1 cellular context compared by ENCODE assay signal in the genomic region with DNA sequence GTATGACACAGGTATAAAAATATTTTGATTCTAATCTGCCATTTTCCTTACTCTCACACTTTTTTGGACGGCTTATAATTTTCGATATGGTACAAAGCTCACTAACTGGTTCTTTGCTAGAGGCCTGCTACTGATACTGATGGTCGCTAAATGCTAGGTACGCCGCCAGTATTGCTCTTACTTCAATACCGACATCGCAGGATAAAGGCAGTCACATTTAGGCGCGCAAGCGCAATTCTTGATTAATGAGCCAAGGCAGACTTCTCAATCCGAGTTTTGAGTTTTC.
TF ChIP-seq lines count a peak whose summit lies in the region.

No MANE protein-coding gene starts in this region.

TF ChIP-seq in K562, 482 proteins besides CTCF, POLR2A, EP300 and RAD21 (continued from another document):
- TF ChIP-seq, protein P1, sequence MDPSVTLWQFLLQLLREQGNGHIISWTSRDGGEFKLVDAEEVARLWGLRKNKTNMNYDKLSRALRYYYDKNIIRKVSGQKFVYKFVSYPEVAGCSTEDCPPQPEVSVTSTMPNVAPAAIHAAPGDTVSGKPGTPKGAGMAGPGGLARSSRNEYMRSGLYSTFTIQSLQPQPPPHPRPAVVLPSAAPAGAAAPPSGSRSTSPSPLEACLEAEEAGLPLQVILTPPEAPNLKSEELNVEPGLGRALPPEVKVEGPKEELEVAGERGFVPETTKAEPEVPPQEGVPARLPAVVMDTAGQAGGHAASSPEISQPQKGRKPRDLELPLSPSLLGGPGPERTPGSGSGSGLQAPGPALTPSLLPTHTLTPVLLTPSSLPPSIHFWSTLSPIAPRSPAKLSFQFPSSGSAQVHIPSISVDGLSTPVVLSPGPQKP (CRISPR knock-in tag; IDR thresholded peaks at IDR 0.05) = no peak
- TF ChIP-seq FOSL1 (tag; conservative IDR thresholded peaks at IDR 0.05) = no peak
- TF ChIP-seq HMG20B (CRISPR knock-in tag; IDR thresholded peaks at IDR 0.05) = no peak
- TF ChIP-seq ARNT (IDR thresholded peaks at IDR 0.05) = 0 out of 4 replicates have a peak, but pooled peaks of 1 of the 2 experiments have one; percentile 63
- TF ChIP-seq TEAD4 (IDR thresholded peaks at IDR 0.05; ENCODE audit: low read length) = 0 out of 2 replicates have a peak, but pooled peaks have one; percentile 22
- TF ChIP-seq TEAD4 (CRISPR knock-in tag; IDR thresholded peaks at IDR 0.05; ENCODE audit: borderline replicate concordance) = no peak
- TF ChIP-seq, protein P2, sequence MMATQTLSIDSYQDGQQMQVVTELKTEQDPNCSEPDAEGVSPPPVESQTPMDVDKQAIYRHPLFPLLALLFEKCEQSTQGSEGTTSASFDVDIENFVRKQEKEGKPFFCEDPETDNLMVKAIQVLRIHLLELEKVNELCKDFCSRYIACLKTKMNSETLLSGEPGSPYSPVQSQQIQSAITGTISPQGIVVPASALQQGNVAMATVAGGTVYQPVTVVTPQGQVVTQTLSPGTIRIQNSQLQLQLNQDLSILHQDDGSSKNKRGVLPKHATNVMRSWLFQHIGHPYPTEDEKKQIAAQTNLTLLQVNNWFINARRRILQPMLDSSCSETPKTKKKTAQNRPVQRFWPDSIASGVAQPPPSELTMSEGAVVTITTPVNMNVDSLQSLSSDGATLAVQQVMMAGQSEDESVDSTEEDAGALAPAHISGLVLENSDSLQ (IDR thresholded peaks at IDR 0.05) = 0 out of 2 replicates have a peak, but pooled peaks have one; percentile 14
- no peak for TF ChIP-seq ZFP30 (CRISPR knock-in tag; IDR thresholded peaks at IDR 0.05; ENCODE audit: borderline replicate concordance)
- TF ChIP-seq NEUROD1 (IDR thresholded peaks at IDR 0.05; ENCODE audit: borderline replicate concordance, low read depth, low read length, partially characterized antibody) = peak; percentile 3
- no peak for TF ChIP-seq ETS2 (tag; IDR thresholded peaks at IDR 0.05; ENCODE audit: borderline replicate concordance, poor library complexity, severe bottlenecking)
- TF ChIP-seq SMARCA5 (IDR thresholded peaks at IDR 0.05) = no peak
- no peak for TF ChIP-seq SRF (CRISPR knock-in tag; IDR thresholded peaks at IDR 0.05)
- TF ChIP-seq, protein P3, sequence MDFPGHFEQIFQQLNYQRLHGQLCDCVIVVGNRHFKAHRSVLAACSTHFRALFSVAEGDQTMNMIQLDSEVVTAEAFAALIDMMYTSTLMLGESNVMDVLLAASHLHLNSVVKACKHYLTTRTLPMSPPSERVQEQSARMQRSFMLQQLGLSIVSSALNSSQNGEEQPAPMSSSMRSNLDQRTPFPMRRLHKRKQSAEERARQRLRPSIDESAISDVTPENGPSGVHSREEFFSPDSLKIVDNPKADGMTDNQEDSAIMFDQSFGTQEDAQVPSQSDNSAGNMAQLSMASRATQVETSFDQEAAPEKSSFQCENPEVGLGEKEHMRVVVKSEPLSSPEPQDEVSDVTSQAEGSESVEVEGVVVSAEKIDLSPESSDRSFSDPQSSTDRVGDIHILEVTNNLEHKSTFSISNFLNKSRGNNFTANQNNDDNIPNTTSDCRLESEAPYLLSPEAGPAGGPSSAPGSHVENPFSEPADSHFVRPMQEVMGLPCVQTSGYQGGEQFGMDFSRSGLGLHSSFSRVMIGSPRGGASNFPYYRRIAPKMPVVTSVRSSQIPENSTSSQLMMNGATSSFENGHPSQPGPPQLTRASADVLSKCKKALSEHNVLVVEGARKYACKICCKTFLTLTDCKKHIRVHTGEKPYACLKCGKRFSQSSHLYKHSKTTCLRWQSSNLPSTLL (IDR thresholded peaks at IDR 0.05) = no peak
- no peak for TF ChIP-seq PPARD (CRISPR knock-in tag; IDR thresholded peaks at IDR 0.05)
- TF ChIP-seq RBM14 (IDR thresholded peaks at IDR 0.05; ENCODE audit: borderline replicate concordance, insufficient read depth, low read depth, low read length) = no peak
- TF ChIP-seq GTF2F1 (IDR thresholded peaks at IDR 0.05; ENCODE audit: low read depth, low read length) = no peak
- TF ChIP-seq BACH1 (tag; IDR thresholded peaks at IDR 0.05) = peak; percentile 66; the same call in 1 of the 2 replicates
- no peak for TF ChIP-seq PTBP1 (IDR thresholded peaks at IDR 0.05; ENCODE audit: low read depth, low read length)
- no peak for TF ChIP-seq PML (IDR thresholded peaks at IDR 0.05; ENCODE audit: low read length)
